In the genomic region with DNA sequence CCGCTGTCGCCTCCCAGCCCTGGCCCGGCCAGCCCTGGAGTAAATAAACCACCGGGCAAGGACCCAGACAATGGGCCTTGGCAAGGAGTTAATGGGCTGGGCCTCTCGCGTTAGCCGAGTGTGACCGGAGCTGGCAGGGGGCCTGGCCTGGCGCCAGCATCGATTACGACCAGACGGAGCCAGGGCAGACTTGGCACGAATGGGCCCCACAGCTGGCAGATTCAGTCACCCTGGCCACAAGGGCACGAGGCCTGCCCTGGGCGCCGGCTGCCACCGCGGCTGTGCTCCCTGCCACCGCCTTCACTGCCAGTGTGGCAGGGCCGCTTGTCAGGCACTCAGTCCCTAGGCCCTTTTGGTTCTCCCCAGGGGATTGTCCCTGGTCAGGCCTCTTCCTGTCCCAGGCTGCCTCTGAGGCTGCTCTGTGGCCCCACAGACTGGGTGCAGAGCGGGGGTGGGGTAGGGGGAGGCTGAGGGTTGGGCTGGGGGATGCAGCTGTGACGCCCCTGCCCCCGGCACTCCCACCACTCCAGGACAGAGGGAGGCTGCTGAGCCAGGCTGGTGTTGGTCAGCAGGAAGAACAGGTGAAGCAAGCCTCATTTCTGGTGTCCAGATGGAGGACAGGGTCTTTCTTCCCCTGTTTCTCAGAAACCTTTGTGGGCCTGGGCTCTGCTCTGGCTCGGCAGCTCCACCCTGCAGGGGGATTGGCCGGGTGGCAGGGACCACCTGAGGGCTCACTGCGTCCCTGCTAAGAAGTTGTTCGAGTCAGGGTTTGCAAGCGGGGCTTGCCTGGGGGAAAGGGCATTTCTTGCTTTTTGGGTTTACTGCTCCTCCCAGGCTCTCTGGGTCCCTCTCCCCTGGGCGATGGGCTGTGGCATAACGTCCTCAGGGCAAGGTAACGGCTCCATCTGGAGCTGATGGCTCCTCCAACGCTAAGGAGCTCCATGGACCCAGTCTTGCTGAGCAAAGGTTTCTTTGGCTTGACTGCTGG, we compare ENCODE assay signal across 8 cellular contexts. TPM values are rescaled to one million over a fixed set of nuclear protein-coding genes. Genes with fewer than 3 reads are reported as not detected.
DNase-seq lines count a peak whose midpoint lies in the region; ATAC-seq and TF ChIP-seq lines count a peak whose summit lies in the region.

No MANE protein-coding gene starts in this region.

- H3K27ac ChIP-seq in C4-2B: peak overlapping the region; percentile 65
- peak overlapping the region; percentile 39 for H3K27ac ChIP-seq in KOPT-K1 (ENCODE audit: low read depth, low read length, poor library complexity, severe bottlenecking)
- peak overlapping the region; percentile 81 for H3K27ac ChIP-seq in RWPE1

- H3K4me3 Mint-ChIP-seq in effector memory CD8-positive, alpha-beta T cell: no peak overlapping the region

- peaks cover 0 to 22% of the 10 kb centered on the region in 2 donors for H3K27me3 Mint-ChIP-seq in effector memory CD8-positive, alpha-beta T cell

- no peaks in the 10 kb centered on the region for H3K9me3 Mint-ChIP-seq in effector memory CD8-positive, alpha-beta T cell

- no peaks in the 10 kb centered on the region for H3K36me3 ChIP-seq in KOPT-K1 (ENCODE audit: insufficient read depth, low read length)

- H3K9me3 ChIP-seq in KOPT-K1 (ENCODE audit: insufficient read depth, low read length, poor library complexity, severe bottlenecking): no peaks in the 10 kb centered on the region

- POLR2A ChIA-PET in RWPE1 (lab: Yijun Ruan, JAX; ENCODE audit: low non-redundant PET): no interaction called here

- H3K36me3 Mint-ChIP-seq in effector memory CD8-positive, alpha-beta T cell (ENCODE audit: insufficient read depth): no peaks in the 10 kb centered on the region

- CTCF ChIA-PET in RWPE1 (lab: Yijun Ruan, JAX): interaction anchor here (1.0 kb wide), 1 partner anchor 35 kb away, joined by 5 read pairs; no protein-coding TSS in a partner anchor

- no peak overlapping the region for H3K27ac Mint-ChIP-seq in effector memory CD8-positive, alpha-beta T cell

- TF ChIP-seq CTCF in C4-2B (conservative IDR thresholded peaks at IDR 0.05): no peak
- no peak for TF ChIP-seq CTCF in GM20000 (IDR thresholded peaks at IDR 0.05; ENCODE audit: extremely low read depth, missing control alignments)
- no peak for TF ChIP-seq CTCF in RWPE1 (conservative IDR thresholded peaks at IDR 0.05; ENCODE audit: low read depth)
- TF ChIP-seq CTCF in omental fat pad (IDR thresholded peaks at IDR 0.05): no peak

- peak; percentile 61 for ATAC-seq in omental fat pad (ENCODE audit: low FRiP score)
- no peak for ATAC-seq in effector memory CD8-positive, alpha-beta T cell (replicated peaks)

- DNase-seq in GM20000 (ENCODE audit: low spot score): peak; percentile 81
- peak; percentile 69 for DNase-seq in RWPE1 (ENCODE audit: low spot score)
- peak; percentile 65 for DNase-seq in fibroblast of the conjunctiva (ENCODE audit: low read depth)
- no peak for DNase-seq in omental fat pad (ENCODE audit: low spot score)
- no peak for DNase-seq in effector memory CD8-positive, alpha-beta T cell
- DNase-seq in effector CD4-positive, alpha-beta T cell: no peak

- peaks cover 9 to 10% of the 10 kb centered on the region in 2 donors for H3K4me1 Mint-ChIP-seq in effector memory CD8-positive, alpha-beta T cell (ENCODE audit: low read depth in 2 of 2)

RNA-seq across cellular contexts. Expression of gene SRP14, which starts 30.5 kb away (rescaled TPM):
- total RNA-seq in omental fat pad: 100 to 1,000 TPM; 276 to 299 (median 286) TPM

RNA-seq across cellular contexts. Expression of gene BMF, which starts 39.2 kb away (rescaled TPM):
- 1 to 10 TPM; 3.7 to 7.7 (median 5.3) TPM for total RNA-seq in omental fat pad

Comparison
In these comparisons a context has a peak if more than half of its experiments do, and no peak if none do; other contexts are left out.
1. DNase-seq: peak in GM20000 (single experiment), RWPE1 (single experiment) and fibroblast of the conjunctiva (single experiment); none in omental fat pad (single experiment), effector memory CD8-positive, alpha-beta T cell (0 of 3) and effector CD4-positive, alpha-beta T cell (single experiment).
2. Peak in every context shown above with its lines, with median percentiles within 50 percentile points of each other: H3K27ac ChIP-seq.